ENCODE assay signal across 22 cellular contexts in genomic region chr1:74286414-74286813, GRCh38. TPM values are rescaled to one million over a fixed set of nuclear protein-coding genes. Genes with fewer than 3 reads are reported as not detected.
DNase-seq lines count a peak whose midpoint lies in the region; ATAC-seq, FAIRE-seq and TF ChIP-seq lines count a peak whose summit lies in the region.
"Had no signal": no experiment of that assay in that cellular context is flagged by ENCODE, and none has a peak within 500 bp of the region (broad histone marks: within the 10 kb centered on the region; RNA-seq: fewer than 3 reads in every experiment).

No MANE protein-coding gene starts in this region.

- WGBS in H1 (ENCODE audit: extremely low coverage in 1 of 2, insufficient coverage in 1 of 2, insufficient read length in 1 of 2, insufficient replicate concordance in 2 of 2, low coverage in 1 of 2, low lambda C conversion rate in 2 of 2, missing lambda C conversion rate in 1 of 2), 2 experiments: 94% methylated on average over 2 of the region's 2 CpGs; no CpG with 5 or more reads in 1 of the 2 experiments

- H3K36me3 Mint-ChIP-seq in CD4-positive, alpha-beta T cell (ENCODE audit: low read depth): no peaks in the 10 kb centered on the region
- H3K36me3 Mint-ChIP-seq: CD14-positive monocyte; CD4-positive, CD25-positive, alpha-beta regulatory T cell; CD8-positive, alpha-beta T cell had no signal

- H2BK20ac ChIP-seq in H1 (ENCODE audit: low read length): no peak overlapping the region

- no peak overlapping the region for H2BK12ac ChIP-seq in H1 (ENCODE audit: low read depth, low read length)

- H3K4me3 ChIP-seq in H1 (ENCODE audit: extremely low read depth in 1 of 4, insufficient read depth in 2 of 4, low read depth in 3 of 4, low read length in 4 of 4): no peak overlapping the region
- H3K4me3 ChIP-seq: BLaER1 had no signal

- CTCF ChIA-PET in H1 (lab: Charles Lee; ENCODE audit: partially characterized antibody): no interaction called here
- CTCF ChIA-PET in CD4-positive, alpha-beta T cell (lab: Charles Lee): no interaction called here

- no peak overlapping the region for H4K5ac ChIP-seq in H1 (ENCODE audit: insufficient read length, low read depth, low read length)

- peaks cover 11% of the 10 kb centered on the region for H3K9me3 Mint-ChIP-seq in CD4-positive, alpha-beta T cell

- H3K4me3 Mint-ChIP-seq in CD4-positive, alpha-beta T cell: no peak overlapping the region
- H3K4me3 Mint-ChIP-seq: CD14-positive monocyte; CD4-positive, CD25-positive, alpha-beta regulatory T cell; CD8-positive, alpha-beta T cell had no signal

- H3K4ac ChIP-seq in H1 (replicated peaks; ENCODE audit: insufficient read length, low read depth, low read length): no peak overlapping the region

- no peaks in the 10 kb centered on the region for H3K4me1 ChIP-seq in H1 (replicated peaks in 1 of 4; ENCODE audit: control insufficient read depth in 3 of 4, insufficient read depth in 4 of 4, low read length in 3 of 4)
- H3K4me1 ChIP-seq: BE2C, BLaER1, Caco-2 had no signal

- no peak for ATAC-seq in CD4-positive, alpha-beta T cell (ENCODE audit: poor library complexity)
- ATAC-seq in Right ventricle myocardium inferior: no peak
- ATAC-seq: CD8-positive, alpha-beta T cell had no signal

- H3K27me3 ChIP-seq in H1 (replicated peaks in 1 of 4; ENCODE audit: control insufficient read depth in 3 of 4, extremely low read depth in 1 of 4, insufficient read depth in 3 of 4, low read length in 3 of 4): no peaks in the 10 kb centered on the region
- no peaks in the 10 kb centered on the region for H3K27me3 ChIP-seq in CD4-positive, alpha-beta T cell (ENCODE audit: control insufficient read depth, insufficient read depth, low read length)
- H3K27me3 ChIP-seq: BE2C, BLaER1 had no signal

- H3K27me3 Mint-ChIP-seq in CD4-positive, alpha-beta T cell: no peaks in the 10 kb centered on the region
- H3K27me3 Mint-ChIP-seq: CD4-positive, CD25-positive, alpha-beta regulatory T cell had no signal

- H2BK15ac ChIP-seq in H1 (ENCODE audit: low read length): no peak overlapping the region

- H3K18ac ChIP-seq in H1 (ENCODE audit: extremely low read depth, low read length): no peak overlapping the region

- H3K23me2 ChIP-seq in H1 (ENCODE audit: low read depth, low read length): no peaks in the 10 kb centered on the region

- DNase-seq in H1 (ENCODE audit: low read depth in 1 of 2, low spot score in 2 of 2): no peak
- DNase-seq in posterior vena cava (ENCODE audit: low spot score): peak; percentile 56
- no peak for DNase-seq in activated gamma-delta T cell (lab: John Stamatoyannopoulos, UW)
- no peak for DNase-seq in CD4-positive, alpha-beta T cell
- DNase-seq in Right ventricle myocardium inferior (ENCODE audit: missing footprints): no peak
- DNase-seq: 8988T; ACHN; BE2C; C1 segment of cervical spinal cord; Caco-2; Calu3; CD4-positive, CD25-positive, alpha-beta regulatory T cell; CD8-positive, alpha-beta T cell; DMS79 treated with DMSO at 0.1 percent for 48 hours; GF-D8 had no signal

- intact Hi-C loops in posterior vena cava (cut with DNase I): no loop called here
- intact Hi-C loops in CD4-positive, alpha-beta T cell (cut with DNase I, micrococcal nuclease): no loop called here
- intact Hi-C loops in Right ventricle myocardium inferior (cut with DNase I): no loop called here

- no peak overlapping the region for H2AK5ac ChIP-seq in H1 (ENCODE audit: low read depth, low read length)

- H4K91ac ChIP-seq in H1 (replicated peaks; ENCODE audit: insufficient read length, low read length): no peak overlapping the region

- no peak for FAIRE-seq in H1 (lab: Jason Lieb, UNC)
- FAIRE-seq: A204.1, D721Med, G401.6, GM12891 had no signal

- TF ChIP-seq EP300 in H1 (IDR thresholded peaks at IDR 0.05; ENCODE audit: borderline replicate concordance in 1 of 2, low read depth in 2 of 2, low read length in 2 of 2): no peak

- H4K20me1 ChIP-seq in H1 (replicated peaks in 1 of 2; ENCODE audit: control insufficient read depth in 1 of 2, insufficient read depth in 2 of 2, low read length in 2 of 2): no peaks in the 10 kb centered on the region
- H4K20me1 ChIP-seq: BLaER1 had no signal

- H3K23ac ChIP-seq in H1 (ENCODE audit: insufficient read length): no peak overlapping the region

- no peaks in the 10 kb centered on the region for H3K4me1 Mint-ChIP-seq in CD4-positive, alpha-beta T cell (ENCODE audit: low read depth)
- H3K4me1 Mint-ChIP-seq: CD14-positive monocyte; CD4-positive, CD25-positive, alpha-beta regulatory T cell had no signal

- no peak overlapping the region for H2BK5ac ChIP-seq in H1 (ENCODE audit: low read depth, low read length)

- no peaks in the 10 kb centered on the region for H3K79me2 ChIP-seq in H1 (ENCODE audit: control insufficient read depth in 1 of 2, insufficient read depth in 2 of 2, low read length in 2 of 2)

- no peak overlapping the region for H2BK120ac ChIP-seq in H1 (replicated peaks; ENCODE audit: low read depth, low read length)

- H3K36me3 ChIP-seq in H1 (ENCODE audit: control insufficient read depth in 2 of 4, insufficient read depth in 4 of 4, low read length in 3 of 4): no peaks in the 10 kb centered on the region
- H3K36me3 ChIP-seq: BE2C, BLaER1 had no signal

- H3K9me3 ChIP-seq in H1 (ENCODE audit: insufficient read depth in 2 of 2, low read depth in 1 of 2, low read length in 1 of 2): no peaks in the 10 kb centered on the region
- H3K9me3 ChIP-seq in CD4-positive, alpha-beta T cell (ENCODE audit: control insufficient read depth, low read length): peaks cover 8% of the 10 kb centered on the region
- H3K9me3 ChIP-seq: BE2C, Caco-2 had no signal

- no peak for TF ChIP-seq CTCF in H1 (IDR thresholded peaks at IDR 0.05; ENCODE audit: control extremely low read depth in 1 of 3, insufficient read depth in 1 of 3, low read depth in 1 of 3, low read length in 3 of 3)
- no peak for TF ChIP-seq CTCF in CD4-positive, alpha-beta T cell (IDR thresholded peaks at IDR 0.05)

- no peak overlapping the region for H3K4me2 ChIP-seq in H1 (ENCODE audit: insufficient read depth in 1 of 2, low read depth in 2 of 2, low read length in 2 of 2)
- H3K4me2 ChIP-seq: BLaER1 had no signal

- TF ChIP-seq RAD21 in H1 (IDR thresholded peaks at IDR 0.05 in 1 of 2, conservative IDR thresholded peaks at IDR 0.05 in 1 of 2; ENCODE audit: low read depth in 2 of 2, low read length in 2 of 2): no peak

- H4K8ac ChIP-seq in H1 (ENCODE audit: extremely low read depth, insufficient read depth, low read length): peak overlapping the region; percentile 35; the same call in 1 of the 2 replicates

- H3K56ac ChIP-seq in H1 (replicated peaks; ENCODE audit: insufficient read length, low read depth, low read length): no peak overlapping the region

- no peak overlapping the region for H2AFZ ChIP-seq in H1 (ENCODE audit: low read length)

- no peak for TF ChIP-seq POLR2A in H1 (IDR thresholded peaks at IDR 0.05; ENCODE audit: control extremely low read depth in 1 of 2, low read depth in 2 of 2, low read length in 2 of 2)

- POLR2A ChIA-PET in H1 (lab: Charles Lee; ENCODE audit: partially characterized antibody): no interaction called here
- POLR2A ChIA-PET in CD4-positive, alpha-beta T cell (lab: Charles Lee): no interaction called here

- no peak overlapping the region for H3K14ac ChIP-seq in H1 (ENCODE audit: insufficient read length)

- H3K27ac Mint-ChIP-seq in CD4-positive, alpha-beta T cell: no peak overlapping the region
- H3K27ac Mint-ChIP-seq: CD14-positive monocyte; CD4-positive, CD25-positive, alpha-beta regulatory T cell; CD8-positive, alpha-beta T cell had no signal

- no peak overlapping the region for H3K27ac ChIP-seq in H1 (ENCODE audit: low read depth, low read length)
- H3K27ac ChIP-seq in CD4-positive, alpha-beta T cell (ENCODE audit: low read depth, low read length): no peak overlapping the region
- H3K27ac ChIP-seq: BLaER1 had no signal

- H3K9ac ChIP-seq in H1 (replicated peaks in 1 of 4; ENCODE audit: extremely low read depth in 1 of 4, low read depth in 3 of 4, low read length in 3 of 4): no peak overlapping the region
- H3K9ac ChIP-seq: BLaER1 had no signal

- H3K79me1 ChIP-seq in H1 (ENCODE audit: low read depth, low read length): no peaks in the 10 kb centered on the region

TF ChIP-seq in H1, 55 proteins besides CTCF, POLR2A, EP300 and RAD21:
- no peak for TF ChIP-seq SUZ12 (IDR thresholded peaks at IDR 0.05; ENCODE audit: low read length)
- TF ChIP-seq CHD2 (IDR thresholded peaks at IDR 0.05; ENCODE audit: low read length): no peak
- no peak for TF ChIP-seq TEAD4 (IDR thresholded peaks at IDR 0.05; ENCODE audit: low read depth, low read length)
- no peak for TF ChIP-seq POLR2AphosphoS5 (IDR thresholded peaks at IDR 0.05; ENCODE audit: low read depth, low read length)
- TF ChIP-seq HDAC2 (IDR thresholded peaks at IDR 0.05; ENCODE audit: borderline replicate concordance in 1 of 2, low read depth in 2 of 2, low read length in 2 of 2): no peak
- TF ChIP-seq SAP30 (IDR thresholded peaks at IDR 0.05; ENCODE audit: insufficient read depth, insufficient replicate concordance, low read length): no peak
- TF ChIP-seq SIX5 (IDR thresholded peaks at IDR 0.05; ENCODE audit: low read depth, low read length): no peak
- no peak for TF ChIP-seq TBP (IDR thresholded peaks at IDR 0.05; ENCODE audit: low read depth, low read length)
- no peak for TF ChIP-seq CTBP2 (IDR thresholded peaks at IDR 0.05; ENCODE audit: borderline replicate concordance, insufficient read depth, insufficient read length, low read length)
- TF ChIP-seq TAF7 (optimal IDR thresholded peaks at IDR 0.05; ENCODE audit: borderline replicate concordance, low read depth, low read length): no peak
TF ChIP-seq in H1: peak in this region for 0.

RNA-seq across cellular contexts. Expression of gene TNNI3K, which starts 51.2 kb away (rescaled TPM):
- total RNA-seq in H1 (2021; fragmentation: NEBNext Ultra II Directional; extraction: Animal tissue kit (Norgen Biotek cat#: 25700)): 0.19 and 0.48 TPM in 2 replicates
- polyA plus RNA-seq in H1 (2011; rRNA removed): 0.41 TPM in 1 of 2 replicates, not detected in the other
- polyA plus RNA-seq in H1 (2011; cell fraction: cytosol; rRNA removed): 0.57 TPM
- polyA plus RNA-seq in H1 (2011; cell fraction: nucleus; rRNA removed): 0.23 TPM
- polyA plus RNA-seq in H1 (2012, experiment 1 of 2): not detected in 4 replicates
- not detected for polyA plus RNA-seq in H1 (2012, experiment 2 of 2)
- 0.43 TPM for polyA plus RNA-seq in H1 (2013, experiment 1 of 2)
- polyA plus RNA-seq in H1 (2013, experiment 2 of 2): 0.42 TPM
- polyA minus RNA-seq in H1 (2011; rRNA and poly(A)+ RNA removed): 1.1 and 1.8 TPM in 2 replicates
- polyA minus RNA-seq in H1 (2011; cell fraction: cytosol; rRNA and poly(A)+ RNA removed): not detected
- 1.2 TPM for polyA minus RNA-seq in H1 (2011; cell fraction: nucleus; rRNA and poly(A)+ RNA removed)
- 1 to 10 TPM; 5.2 to 6.4 TPM for total RNA-seq in posterior vena cava
- 1 to 10 TPM in 1 of 2 experiments, under 1 TPM in 1; 0.60 to 1.0 TPM for total RNA-seq in CD4-positive, alpha-beta T cell
- total RNA-seq in Right ventricle myocardium inferior: 83.9 TPM
- total RNA-seq: A673; Caco-2; Calu3; CD4-positive, CD25-positive, alpha-beta regulatory T cell had no signal

Comparison
In these comparisons a context has a peak if more than half of its experiments do, and no peak if none do; other contexts are left out.
1. RNA of gene TNNI3K, which starts 51.2 kb away (total RNA-seq): 83.9 TPM in Right ventricle myocardium inferior (single experiment); 5.2 to 6.4 TPM in posterior vena cava, 0.60 to 1.0 TPM in CD4-positive, alpha-beta T cell and 0.19 to 0.48 TPM in H1; every median in the first group is over 10 times any median in the second.